In the genomic region with DNA sequence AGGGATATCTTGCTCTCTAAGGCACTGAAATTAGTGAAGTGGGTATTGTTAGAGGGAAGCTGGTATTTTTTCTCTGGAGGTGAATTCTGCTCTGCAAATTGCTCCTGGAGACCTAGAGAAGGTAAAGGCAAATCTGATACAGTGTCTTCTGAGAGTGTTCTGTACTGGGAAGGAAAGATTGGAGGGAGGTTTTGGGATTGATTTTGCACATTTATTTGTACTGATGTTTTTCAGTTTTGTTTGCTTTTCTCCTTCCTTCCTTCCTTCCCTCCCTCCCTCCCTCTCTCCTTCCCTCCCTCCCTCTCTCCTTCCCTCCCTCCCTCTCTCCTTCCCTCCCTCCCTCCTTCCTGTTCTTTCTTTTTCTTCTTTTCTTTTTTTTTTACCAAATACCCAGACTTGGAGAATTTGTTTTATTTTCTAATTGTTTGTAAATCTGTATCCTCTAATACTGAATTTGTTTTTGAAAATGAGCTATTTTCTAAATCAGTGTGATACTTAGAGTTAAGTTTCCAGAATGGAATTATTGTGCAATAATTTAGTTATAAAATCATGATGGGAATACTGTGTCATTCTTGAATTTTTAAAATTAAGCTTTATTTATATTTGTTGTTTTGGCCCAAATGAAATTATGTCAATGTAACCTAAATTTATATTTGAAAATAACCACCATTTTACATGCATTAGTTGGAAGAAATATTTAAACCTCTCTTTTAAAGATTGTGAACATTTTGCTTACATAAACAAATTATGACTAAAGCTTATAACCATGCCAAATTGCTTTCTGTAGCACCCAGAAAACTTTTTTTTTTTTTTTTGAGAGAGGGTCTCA, we compare ENCODE assay signal across 1 cellular context.
TF ChIP-seq lines count a peak whose summit lies in the region.

No MANE protein-coding gene starts in this region.

TF ChIP-seq in GM23338, 12 proteins besides CTCF, POLR2A, EP300 and RAD21:
- TF ChIP-seq, protein P1, sequence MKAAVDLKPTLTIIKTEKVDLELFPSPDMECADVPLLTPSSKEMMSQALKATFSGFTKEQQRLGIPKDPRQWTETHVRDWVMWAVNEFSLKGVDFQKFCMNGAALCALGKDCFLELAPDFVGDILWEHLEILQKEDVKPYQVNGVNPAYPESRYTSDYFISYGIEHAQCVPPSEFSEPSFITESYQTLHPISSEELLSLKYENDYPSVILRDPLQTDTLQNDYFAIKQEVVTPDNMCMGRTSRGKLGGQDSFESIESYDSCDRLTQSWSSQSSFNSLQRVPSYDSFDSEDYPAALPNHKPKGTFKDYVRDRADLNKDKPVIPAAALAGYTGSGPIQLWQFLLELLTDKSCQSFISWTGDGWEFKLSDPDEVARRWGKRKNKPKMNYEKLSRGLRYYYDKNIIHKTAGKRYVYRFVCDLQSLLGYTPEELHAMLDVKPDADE (IDR thresholded peaks at IDR 0.05): no peak
- TF ChIP-seq POLR2AphosphoS5 (IDR thresholded peaks at IDR 0.05; ENCODE audit: low read depth) (no peak), JUNB (IDR thresholded peaks at IDR 0.05; ENCODE audit: unreplicated experiment) (no peak), EZH2 (IDR thresholded peaks at IDR 0.05; ENCODE audit: low read depth, unreplicated experiment) (no peak), ZNF114 (CRISPR knock-in tag; IDR thresholded peaks at IDR 0.05) (no peak), NANOG (IDR thresholded peaks at IDR 0.05; ENCODE audit: borderline replicate concordance) (no peak), EZH2phosphoT487 (IDR thresholded peaks at IDR 0.05; ENCODE audit: unreplicated experiment) (no peak), STAT1 (IDR thresholded peaks at IDR 0.05; ENCODE audit: unreplicated experiment) (no peak), ZNF331 (CRISPR knock-in tag; IDR thresholded peaks at IDR 0.05; ENCODE audit: low read depth) (no peak), CREB1 (CRISPR knock-in tag; IDR thresholded peaks at IDR 0.05; ENCODE audit: low read depth) (no peak)
- TF ChIP-seq, protein P2, sequence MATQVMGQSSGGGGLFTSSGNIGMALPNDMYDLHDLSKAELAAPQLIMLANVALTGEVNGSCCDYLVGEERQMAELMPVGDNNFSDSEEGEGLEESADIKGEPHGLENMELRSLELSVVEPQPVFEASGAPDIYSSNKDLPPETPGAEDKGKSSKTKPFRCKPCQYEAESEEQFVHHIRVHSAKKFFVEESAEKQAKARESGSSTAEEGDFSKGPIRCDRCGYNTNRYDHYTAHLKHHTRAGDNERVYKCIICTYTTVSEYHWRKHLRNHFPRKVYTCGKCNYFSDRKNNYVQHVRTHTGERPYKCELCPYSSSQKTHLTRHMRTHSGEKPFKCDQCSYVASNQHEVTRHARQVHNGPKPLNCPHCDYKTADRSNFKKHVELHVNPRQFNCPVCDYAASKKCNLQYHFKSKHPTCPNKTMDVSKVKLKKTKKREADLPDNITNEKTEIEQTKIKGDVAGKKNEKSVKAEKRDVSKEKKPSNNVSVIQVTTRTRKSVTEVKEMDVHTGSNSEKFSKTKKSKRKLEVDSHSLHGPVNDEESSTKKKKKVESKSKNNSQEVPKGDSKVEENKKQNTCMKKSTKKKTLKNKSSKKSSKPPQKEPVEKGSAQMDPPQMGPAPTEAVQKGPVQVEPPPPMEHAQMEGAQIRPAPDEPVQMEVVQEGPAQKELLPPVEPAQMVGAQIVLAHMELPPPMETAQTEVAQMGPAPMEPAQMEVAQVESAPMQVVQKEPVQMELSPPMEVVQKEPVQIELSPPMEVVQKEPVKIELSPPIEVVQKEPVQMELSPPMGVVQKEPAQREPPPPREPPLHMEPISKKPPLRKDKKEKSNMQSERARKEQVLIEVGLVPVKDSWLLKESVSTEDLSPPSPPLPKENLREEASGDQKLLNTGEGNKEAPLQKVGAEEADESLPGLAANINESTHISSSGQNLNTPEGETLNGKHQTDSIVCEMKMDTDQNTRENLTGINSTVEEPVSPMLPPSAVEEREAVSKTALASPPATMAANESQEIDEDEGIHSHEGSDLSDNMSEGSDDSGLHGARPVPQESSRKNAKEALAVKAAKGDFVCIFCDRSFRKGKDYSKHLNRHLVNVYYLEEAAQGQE (IDR thresholded peaks at IDR 0.05; ENCODE audit: unreplicated experiment): no peak
- TF ChIP-seq, protein P3, sequence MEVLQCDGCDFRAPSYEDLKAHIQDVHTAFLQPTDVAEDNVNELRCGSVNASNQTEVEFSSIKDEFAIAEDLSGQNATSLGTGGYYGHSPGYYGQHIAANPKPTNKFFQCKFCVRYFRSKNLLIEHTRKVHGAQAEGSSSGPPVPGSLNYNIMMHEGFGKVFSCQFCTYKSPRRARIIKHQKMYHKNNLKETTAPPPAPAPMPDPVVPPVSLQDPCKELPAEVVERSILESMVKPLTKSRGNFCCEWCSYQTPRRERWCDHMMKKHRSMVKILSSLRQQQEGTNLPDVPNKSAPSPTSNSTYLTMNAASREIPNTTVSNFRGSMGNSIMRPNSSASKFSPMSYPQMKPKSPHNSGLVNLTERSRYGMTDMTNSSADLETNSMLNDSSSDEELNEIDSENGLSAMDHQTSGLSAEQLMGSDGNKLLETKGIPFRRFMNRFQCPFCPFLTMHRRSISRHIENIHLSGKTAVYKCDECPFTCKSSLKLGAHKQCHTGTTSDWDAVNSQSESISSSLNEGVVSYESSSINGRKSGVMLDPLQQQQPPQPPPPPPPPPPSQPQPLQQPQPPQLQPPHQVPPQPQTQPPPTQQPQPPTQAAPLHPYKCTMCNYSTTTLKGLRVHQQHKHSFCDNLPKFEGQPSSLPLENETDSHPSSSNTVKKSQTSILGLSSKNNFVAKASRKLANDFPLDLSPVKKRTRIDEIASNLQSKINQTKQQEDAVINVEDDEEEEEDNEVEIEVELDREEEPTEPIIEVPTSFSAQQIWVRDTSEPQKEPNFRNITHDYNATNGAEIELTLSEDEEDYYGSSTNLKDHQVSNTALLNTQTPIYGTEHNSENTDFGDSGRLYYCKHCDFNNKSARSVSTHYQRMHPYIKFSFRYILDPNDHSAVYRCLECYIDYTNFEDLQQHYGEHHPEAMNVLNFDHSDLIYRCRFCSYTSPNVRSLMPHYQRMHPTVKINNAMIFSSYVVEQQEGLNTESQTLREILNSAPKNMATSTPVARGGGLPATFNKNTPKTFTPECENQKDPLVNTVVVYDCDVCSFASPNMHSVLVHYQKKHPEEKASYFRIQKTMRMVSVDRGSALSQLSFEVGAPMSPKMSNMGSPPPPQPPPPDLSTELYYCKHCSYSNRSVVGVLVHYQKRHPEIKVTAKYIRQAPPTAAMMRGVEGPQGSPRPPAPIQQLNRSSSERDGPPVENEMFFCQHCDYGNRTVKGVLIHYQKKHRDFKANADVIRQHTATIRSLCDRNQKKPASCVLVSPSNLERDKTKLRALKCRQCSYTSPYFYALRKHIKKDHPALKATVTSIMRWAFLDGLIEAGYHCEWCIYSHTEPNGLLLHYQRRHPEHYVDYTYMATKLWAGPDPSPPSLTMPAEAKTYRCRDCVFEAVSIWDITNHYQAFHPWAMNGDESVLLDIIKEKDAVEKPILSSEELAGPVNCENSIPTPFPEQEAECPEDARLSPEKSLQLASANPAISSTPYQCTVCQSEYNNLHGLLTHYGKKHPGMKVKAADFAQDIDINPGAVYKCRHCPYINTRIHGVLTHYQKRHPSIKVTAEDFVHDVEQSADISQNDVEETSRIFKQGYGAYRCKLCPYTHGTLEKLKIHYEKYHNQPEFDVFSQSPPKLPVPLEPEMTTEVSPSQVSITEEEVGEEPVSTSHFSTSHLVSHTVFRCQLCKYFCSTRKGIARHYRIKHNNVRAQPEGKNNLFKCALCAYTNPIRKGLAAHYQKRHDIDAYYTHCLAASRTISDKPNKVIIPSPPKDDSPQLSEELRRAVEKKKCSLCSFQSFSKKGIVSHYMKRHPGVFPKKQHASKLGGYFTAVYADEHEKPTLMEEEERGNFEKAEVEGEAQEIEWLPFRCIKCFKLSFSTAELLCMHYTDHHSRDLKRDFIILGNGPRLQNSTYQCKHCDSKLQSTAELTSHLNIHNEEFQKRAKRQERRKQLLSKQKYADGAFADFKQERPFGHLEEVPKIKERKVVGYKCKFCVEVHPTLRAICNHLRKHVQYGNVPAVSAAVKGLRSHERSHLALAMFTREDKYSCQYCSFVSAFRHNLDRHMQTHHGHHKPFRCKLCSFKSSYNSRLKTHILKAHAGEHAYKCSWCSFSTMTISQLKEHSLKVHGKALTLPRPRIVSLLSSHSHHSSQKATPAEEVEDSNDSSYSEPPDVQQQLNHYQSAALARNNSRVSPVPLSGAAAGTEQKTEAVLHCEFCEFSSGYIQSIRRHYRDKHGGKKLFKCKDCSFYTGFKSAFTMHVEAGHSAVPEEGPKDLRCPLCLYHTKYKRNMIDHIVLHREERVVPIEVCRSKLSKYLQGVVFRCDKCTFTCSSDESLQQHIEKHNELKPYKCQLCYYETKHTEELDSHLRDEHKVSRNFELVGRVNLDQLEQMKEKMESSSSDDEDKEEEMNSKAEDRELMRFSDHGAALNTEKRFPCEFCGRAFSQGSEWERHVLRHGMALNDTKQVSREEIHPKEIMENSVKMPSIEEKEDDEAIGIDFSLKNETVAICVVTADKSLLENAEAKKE (CRISPR knock-in tag; IDR thresholded peaks at IDR 0.05): no peak
